In genomic region chr13:98444381-98444780, GRCh38 we compare ENCODE assay signal across 20 cellular contexts.
DNase-seq lines count a peak whose midpoint lies in the region; ATAC-seq and TF ChIP-seq lines count a peak whose summit lies in the region.
"Had no signal": no experiment of that assay in that cellular context is flagged by ENCODE, and none has a peak within 500 bp of the region (broad histone marks: within the 10 kb centered on the region; RNA-seq: fewer than 3 reads in every experiment).

No MANE protein-coding gene starts in this region.

- H3K4me1 ChIP-seq in Caco-2: no peaks in the 10 kb centered on the region
- H3K4me1 ChIP-seq in esophagus squamous epithelium: peaks cover 0 to 32% (median 10%) of the 10 kb centered on the region in 3 donors
- H3K4me1 ChIP-seq: adrenal gland, testis had no signal

- WGBS in esophagus squamous epithelium, 2 donors: 88 to 94% methylated on average over 11 to 16 of the region's 16 CpGs

- POLR2A ChIA-PET in Caco-2 (lab: Charles Lee): no interaction called here
- POLR2A ChIA-PET in RWPE1 (lab: Yijun Ruan, JAX; ENCODE audit: low non-redundant PET): no interaction called here

- peaks cover 14% of the 10 kb centered on the region for H3K4me1 Mint-ChIP-seq in Caco-2 (ENCODE audit: low read depth, unreplicated experiment)
- H3K4me1 Mint-ChIP-seq in glutamatergic neuron (ENCODE audit: low read depth, unreplicated experiment): peaks cover 22% of the 10 kb centered on the region
- peaks cover 6% of the 10 kb centered on the region for H3K4me1 Mint-ChIP-seq in progenitor cell of endocrine pancreas (ENCODE audit: low read depth)

- H3K27me3 ChIP-seq in Caco-2 (replicated peaks; ENCODE audit: control insufficient read depth, insufficient read depth, low read length) (no peaks in the 10 kb centered on the region), esophagus squamous epithelium (no peaks in the 10 kb centered on the region)
- H3K27me3 ChIP-seq: adrenal gland, neutrophil, testis had no signal

- peaks cover 100% of the 10 kb centered on the region for H3K36me3 Mint-ChIP-seq in Caco-2 (ENCODE audit: insufficient read depth, unreplicated experiment)
- H3K36me3 Mint-ChIP-seq in glutamatergic neuron (ENCODE audit: unreplicated experiment): peaks cover 4% of the 10 kb centered on the region
- peaks cover 31% of the 10 kb centered on the region for H3K36me3 Mint-ChIP-seq in progenitor cell of endocrine pancreas (ENCODE audit: insufficient read depth)

- CTCF ChIA-PET in Caco-2 (lab: Charles Lee) (interaction anchor here (1.4 to 2.8 kb wide), 3 partner anchors 28 to 229 kb away, joined by 4 to 17 read pairs (median 13); no protein-coding TSS in a partner anchor), RWPE1 (lab: Yijun Ruan, JAX) (interaction anchor here (0.6 to 1.9 kb wide), 4 partner anchors 34 to 393 kb away, joined by 3 to 9 read pairs (median 3); no protein-coding TSS in a partner anchor)

- no TSS peak for BruUV-seq in Caco-2 (replicated peaks; lab: Mats Ljungman, UMichigan)

- H3K4me3 ChIP-seq in Caco-2 (ENCODE audit: low read depth, low read length) (no peak overlapping the region), esophagus squamous epithelium (no peak overlapping the region)
- H3K4me3 ChIP-seq: adrenal gland, skin epidermis, testis had no signal

- DNase-seq in Caco-2: no peak
- DNase-seq in RWPE1 (ENCODE audit: low spot score): no peak
- DNase-seq in glutamatergic neuron: no peak
- DNase-seq in progenitor cell of endocrine pancreas (ENCODE audit: low spot score, unreplicated experiment): no peak
- DNase-seq in esophagus squamous epithelium (lab: John Stamatoyannopoulos, UW): no peak
- no peak for DNase-seq in activated gamma-delta T cell treated with Interleukin-2 at 50 U/mL for 16 hours
- DNase-seq: adrenal gland; DMS 273 treated with DMSO at 0.1 percent for 48 hours; effector CD8-positive, alpha-beta T cell; NCI-H1436 treated with DMSO at 0.1 percent for 48 hours; NCI-H2107; NCI-H446 treated with DMSO at 0.1 percent for 48 hours; testis; WERI-Rb-1 had no signal

- H3K27ac Mint-ChIP-seq in Caco-2 (ENCODE audit: unreplicated experiment) (peak overlapping the region; percentile 77), glutamatergic neuron (ENCODE audit: unreplicated experiment) (peak overlapping the region; percentile 20), progenitor cell of endocrine pancreas (peak overlapping the region; percentile 84)

- H3K4me3 Mint-ChIP-seq in Caco-2 (ENCODE audit: unreplicated experiment): peak overlapping the region; percentile 32
- no peak overlapping the region for H3K4me3 Mint-ChIP-seq in glutamatergic neuron (ENCODE audit: unreplicated experiment)
- no peak overlapping the region for H3K4me3 Mint-ChIP-seq in progenitor cell of endocrine pancreas (ENCODE audit: low read depth)
- H3K4me3 Mint-ChIP-seq: stimulated activated memory B cell treated with anti-CD40 and anti-IgM and Interleukin-4, amounts not matched to agents 10 μg/mL and 1 μg/mL and 100 μg/mL, for 72 hours had no signal

- H3K27ac ChIP-seq in RWPE1: peak overlapping the region; percentile 63; the same call in 1 of the 2 replicates
- no peak overlapping the region for H3K27ac ChIP-seq in esophagus squamous epithelium
- H3K27ac ChIP-seq: adrenal gland, C4-2B, neutrophil, testis, WERI-Rb-1 had no signal

- H3K27me3 Mint-ChIP-seq in Caco-2 (ENCODE audit: insufficient read depth, unreplicated experiment) (no peaks in the 10 kb centered on the region), glutamatergic neuron (ENCODE audit: unreplicated experiment) (peaks cover 40% of the 10 kb centered on the region), progenitor cell of endocrine pancreas (no peaks in the 10 kb centered on the region)
- H3K27me3 Mint-ChIP-seq: stimulated activated memory B cell treated with anti-CD40 and anti-IgM and Interleukin-4, amounts not matched to agents 10 μg/mL and 1 μg/mL and 100 μg/mL, for 72 hours had no signal

- H3K36me3 ChIP-seq in Caco-2 (ENCODE audit: control insufficient read depth, insufficient read depth, low read length) (peaks cover 6% of the 10 kb centered on the region; the same call in 1 of the 2 replicates), esophagus squamous epithelium (peaks cover 0 to 37% (median 0%) of the 10 kb centered on the region in 3 donors)

- no peak for ATAC-seq in HG03432 (IDR thresholded peaks at IDR 0.05; ENCODE audit: unreplicated experiment)
- ATAC-seq: esophagus mucosa; stimulated activated memory B cell treated with anti-CD40 and anti-IgM and Interleukin-4, amounts not matched to agents 10 μg/mL and 1 μg/mL and 100 μg/mL, for 72 hours had no signal

- H3K9me3 ChIP-seq in Caco-2: no peaks in the 10 kb centered on the region
- no peaks in the 10 kb centered on the region for H3K9me3 ChIP-seq in esophagus squamous epithelium
- H3K9me3 ChIP-seq: adrenal gland, neutrophil, testis had no signal

- intact Hi-C loops in Caco-2 (cut with micrococcal nuclease; ENCODE audit: unreplicated experiment) (no loop called here), esophagus squamous epithelium (cut with DNase I) (no loop called here)

- H3K9me3 Mint-ChIP-seq in Caco-2 (ENCODE audit: unreplicated experiment) (no peaks in the 10 kb centered on the region), glutamatergic neuron (ENCODE audit: unreplicated experiment) (peaks cover 46% of the 10 kb centered on the region), progenitor cell of endocrine pancreas (ENCODE audit: low read depth) (no peaks in the 10 kb centered on the region)
- H3K9me3 Mint-ChIP-seq: stimulated activated memory B cell treated with anti-CD40 and anti-IgM and Interleukin-4, amounts not matched to agents 10 μg/mL and 1 μg/mL and 100 μg/mL, for 72 hours had no signal

- TF ChIP-seq CTCF in Caco-2 (IDR thresholded peaks at IDR 0.05; ENCODE audit: insufficient read depth in 1 of 2, low read depth in 1 of 2, low read length in 1 of 2, severe bottlenecking in 1 of 2, unreplicated experiment in 1 of 2): no peak
- no peak for TF ChIP-seq CTCF in RWPE1 (conservative IDR thresholded peaks at IDR 0.05; ENCODE audit: low read depth)
- no peak for TF ChIP-seq CTCF in glutamatergic neuron (IDR thresholded peaks at IDR 0.05; ENCODE audit: partially characterized antibody, unreplicated experiment)
- TF ChIP-seq CTCF in progenitor cell of endocrine pancreas (IDR thresholded peaks at IDR 0.05; ENCODE audit: unreplicated experiment): no peak
- no peak for TF ChIP-seq CTCF in esophagus squamous epithelium (IDR thresholded peaks at IDR 0.05)

- no peak for TF ChIP-seq POLR2A in esophagus squamous epithelium (IDR thresholded peaks at IDR 0.05)

Comparison
In these comparisons a context has a peak if more than half of its experiments do, and no peak if none do; other contexts are left out.
1. H3K27ac Mint-ChIP-seq: peak in every context shown above with its lines; median percentile 84 in progenitor cell of endocrine pancreas; 77 in Caco-2; 20 in glutamatergic neuron.